ENCODE assay signal across 11 cellular contexts in genomic region chr1:227940791-227941241, GRCh38. TPM values are rescaled to one million over a fixed set of nuclear protein-coding genes. Genes with fewer than 3 reads are reported as not detected.
DNase-seq lines count a peak whose midpoint lies in the region; ATAC-seq and TF ChIP-seq lines count a peak whose summit lies in the region.
"Had no signal": no experiment of that assay in that cellular context is flagged by ENCODE, and none has a peak within 500 bp of the region (broad histone marks: within the 10 kb centered on the region; RNA-seq: fewer than 3 reads in every experiment).

No MANE protein-coding gene starts in this region.

- intact Hi-C loops in right cardiac atrium (cut with DNase I): no loop called here
- intact Hi-C loops in posterior vena cava (cut with DNase I): loop anchor here (10.0 kb wide), 2 partner anchors 456 to 466 kb away; no protein-coding TSS in a partner anchor

- TF ChIP-seq CTCF in Peyer's patch (IDR thresholded peaks at IDR 0.05): no peak

- H3K4me1 ChIP-seq in BLaER1 treated with 17β-estradiol and CSF1 and Interleukin-3, amounts not matched to agents 10 nM and 100 nM: peaks cover 26 to 82% (median 74%) of the 10 kb centered on the region in 10 experiments
- H3K4me1 ChIP-seq in Peyer's patch (peaks cover 0 to 17% (median 0%) of the 10 kb centered on the region in 4 donors), right cardiac atrium (ENCODE audit: control insufficient read depth, insufficient read depth, low read length) (no peaks in the 10 kb centered on the region)

- no peak for ATAC-seq in right cardiac atrium

- peak in 2 of 3 donors; percentile 32 to 43 for DNase-seq in Peyer's patch
- DNase-seq in right cardiac atrium: peak in 2 of 3 donors; percentile 13 to 42
- peak; percentile 41 for DNase-seq in posterior vena cava (ENCODE audit: low spot score)
- no peak for DNase-seq in T1000 (lab: John Stamatoyannopoulos, UW)
- no peak for DNase-seq in CD1c-positive myeloid dendritic cell (ENCODE audit: extremely low spot score)
- DNase-seq in NCI-H774 (lab: John Stamatoyannopoulos, UW): no peak
- DNase-seq: GDM1; NCI-H1417; stimulated activated CD4-positive, alpha-beta T cell treated with anti-CD3 and anti-CD28 coated beads, Interleukin-1b, Interleukin-23, amount 100 ng/mL, for 48 hours; substantia nigra had no signal

- no peaks in the 10 kb centered on the region for H3K36me3 ChIP-seq in BLaER1 treated with 17β-estradiol and CSF1 and Interleukin-3, amounts not matched to agents 10 nM and 100 nM
- no peaks in the 10 kb centered on the region for H3K36me3 ChIP-seq in Peyer's patch

- peak overlapping the region in 1 of 11 experiments; percentile 9; a peak in 1 of 22 replicates for H3K9ac ChIP-seq in BLaER1 treated with 17β-estradiol and CSF1 and Interleukin-3, amounts not matched to agents 10 nM and 100 nM

- WGBS in right cardiac atrium: 91% methylated on average over 17 of the region's 17 CpGs

- no peak for TF ChIP-seq POLR2A in Peyer's patch (IDR thresholded peaks at IDR 0.05)

- H3K4me2 ChIP-seq in BLaER1 treated with 17β-estradiol and CSF1 and Interleukin-3, amounts not matched to agents 10 nM and 100 nM: peak overlapping the region in 9 of 11 experiments; percentile 36 to 86 (median 70); a peak in 15 of 22 replicates

- H3K9me3 ChIP-seq in BLaER1 treated with 17β-estradiol and CSF1 and Interleukin-3, amounts not matched to agents 10 nM and 100 nM (replicated peaks in 1 of 11): peaks cover 0 to 11% (median 9%) of the 10 kb centered on the region in 11 experiments; a peak in 16 of 22 replicates
- H3K9me3 ChIP-seq in Peyer's patch (no peaks in the 10 kb centered on the region), right cardiac atrium (ENCODE audit: control insufficient read depth, low read length) (no peaks in the 10 kb centered on the region)

- H4K20me1 ChIP-seq in BLaER1 treated with 17β-estradiol and CSF1 and Interleukin-3, amounts not matched to agents 10 nM and 100 nM: peaks cover 0 to 62% (median 12%) of the 10 kb centered on the region in 11 experiments; a peak in 10 of 22 replicates

- H3K27me3 ChIP-seq in BLaER1 treated with 17β-estradiol and CSF1 and Interleukin-3, amounts not matched to agents 10 nM and 100 nM: peaks cover 0 to 20% (median 0%) of the 10 kb centered on the region in 11 experiments; a peak in 9 of 22 replicates
- H3K27me3 ChIP-seq in Peyer's patch (no peaks in the 10 kb centered on the region), right cardiac atrium (ENCODE audit: control insufficient read depth, insufficient read depth) (no peaks in the 10 kb centered on the region)

- H3K4me3 ChIP-seq in BLaER1 treated with 17β-estradiol and CSF1 and Interleukin-3, amounts not matched to agents 10 nM and 100 nM: no peak overlapping the region
- H3K4me3 ChIP-seq in Peyer's patch (no peak overlapping the region), right cardiac atrium (ENCODE audit: low read length) (no peak overlapping the region)

- no peak overlapping the region for H3K27ac ChIP-seq in BLaER1 treated with 17β-estradiol and CSF1 and Interleukin-3, amounts not matched to agents 10 nM and 100 nM
- H3K27ac ChIP-seq in Peyer's patch (no peak overlapping the region), right cardiac atrium (ENCODE audit: low read length) (no peak overlapping the region)

RNA-seq across cellular contexts. Expression of gene WNT9A, which starts 6.9 kb away (rescaled TPM):
- 1 to 10 TPM in 3 of 4 donors, under 1 TPM in 1; 0.83 to 3.5 (median 2.6) TPM for total RNA-seq in Peyer's patch
- 1 to 10 TPM in 2 of 4 donors, under 1 TPM in 2; 0.60 to 1.8 (median 1.2) TPM for total RNA-seq in right cardiac atrium
- 0.63 TPM for polyA plus RNA-seq in right cardiac atrium
- 1 to 10 TPM; 2.7 to 3.3 TPM for total RNA-seq in posterior vena cava

Comparison
In these comparisons a context has a peak if more than half of its experiments do, and no peak if none do; other contexts are left out.
1. DNase-seq: peak in Peyer's patch (2 of 3), right cardiac atrium (2 of 3) and posterior vena cava (single experiment); none in T1000 (single experiment), CD1c-positive myeloid dendritic cell (single experiment) and NCI-H774 (single experiment).
2. intact Hi-C loops: an anchor here in posterior vena cava (10.0 kb wide); none called in right cardiac atrium.